13 cellular contexts compared by ENCODE assay signal in genomic region chr19:35484637-35485036, GRCh38. TPM values are rescaled to one million over a fixed set of nuclear protein-coding genes. Genes with fewer than 3 reads are reported as not detected.
DNase-seq lines count a peak whose midpoint lies in the region; ATAC-seq and TF ChIP-seq lines count a peak whose summit lies in the region.
"Had no signal": no experiment of that assay in that cellular context is flagged by ENCODE, and none has a peak within 500 bp of the region (broad histone marks: within the 10 kb centered on the region; RNA-seq: fewer than 3 reads in every experiment).

No MANE protein-coding gene starts in this region.

- DNase-seq in stimulated activated CD4-positive, alpha-beta T cell treated with anti-CD3 and anti-CD28 coated beads, Interleukin-15, amount 100 ng/mL, for 24 hours: peak; percentile 16
- DNase-seq in stimulated activated CD4-positive, alpha-beta T cell treated with anti-CD3 and anti-CD28 coated beads, Interleukin-4, amount 100 ng/mL, for 4 hours: no peak
- DNase-seq in colonic mucosa: no peak
- no peak for DNase-seq in hepatocyte (ENCODE audit: low spot score)
- DNase-seq in natural killer cell: no peak
- DNase-seq: activated gamma-delta T cell treated with Interleukin-2 at 50 U/mL for 16 hours, NCI-H446, right cardiac atrium, upper lobe of left lung had no signal

- H3K9me3 ChIP-seq in colonic mucosa (no peaks in the 10 kb centered on the region), hepatocyte (ENCODE audit: low read depth) (no peaks in the 10 kb centered on the region)
- H3K9me3 ChIP-seq: upper lobe of left lung had no signal

- no peaks in the 10 kb centered on the region for H3K9me3 Mint-ChIP-seq in stimulated activated memory B cell treated with anti-CD40 and anti-IgM and Interleukin-4, amounts not matched to agents 10 μg/mL and 1 μg/mL and 100 μg/mL, for 72 hours
- H3K9me3 Mint-ChIP-seq in natural killer cell: no peaks in the 10 kb centered on the region

- H3K4me1 ChIP-seq in colonic mucosa (no peaks in the 10 kb centered on the region), hepatocyte (ENCODE audit: insufficient read depth) (no peaks in the 10 kb centered on the region)

- H3K27me3 Mint-ChIP-seq in stimulated activated memory B cell treated with anti-CD40 and anti-IgM and Interleukin-4, amounts not matched to agents 10 μg/mL and 1 μg/mL and 100 μg/mL, for 72 hours: peaks cover under 1% of the 10 kb centered on the region
- peaks cover 6 to 15% of the 10 kb centered on the region in 2 donors for H3K27me3 Mint-ChIP-seq in natural killer cell (ENCODE audit: low read depth in 2 of 2)

- H3K4me3 Mint-ChIP-seq in stimulated activated memory B cell treated with anti-CD40 and anti-IgM and Interleukin-4, amounts not matched to agents 10 μg/mL and 1 μg/mL and 100 μg/mL, for 72 hours: peak overlapping the region; percentile 28
- no peak overlapping the region for H3K4me3 Mint-ChIP-seq in natural killer cell

- H2AFZ ChIP-seq in hepatocyte: no peak overlapping the region

- intact Hi-C loops in colonic mucosa (cut with DNase I) (no loop called here), natural killer cell (cut with micrococcal nuclease) (no loop called here)

- TF ChIP-seq CTCF in colonic mucosa (IDR thresholded peaks at IDR 0.05): no peak
- TF ChIP-seq CTCF in hepatocyte (IDR thresholded peaks at IDR 0.05; ENCODE audit: poor library complexity): no peak
- TF ChIP-seq CTCF in natural killer cell (IDR thresholded peaks at IDR 0.05): no peak

- no peak overlapping the region for H3K4me3 ChIP-seq in colonic mucosa
- H3K4me3 ChIP-seq in hepatocyte: no peak overlapping the region
- H3K4me3 ChIP-seq: upper lobe of left lung had no signal

- H3K27me3 ChIP-seq in colonic mucosa (no peaks in the 10 kb centered on the region), hepatocyte (no peaks in the 10 kb centered on the region)
- H3K27me3 ChIP-seq: upper lobe of left lung had no signal

- no peaks in the 10 kb centered on the region for H3K9me2 ChIP-seq in hepatocyte (replicated peaks; ENCODE audit: insufficient read depth)

- no peak overlapping the region for H3K9ac ChIP-seq in colonic mucosa (ENCODE audit: low read depth in 2 of 2, low read length in 2 of 2)

- H4K20me1 ChIP-seq in hepatocyte (ENCODE audit: insufficient read depth, poor library complexity, severe bottlenecking): no peaks in the 10 kb centered on the region

- peaks cover 14% of the 10 kb centered on the region for H3K4me1 Mint-ChIP-seq in stimulated activated memory B cell treated with anti-CD40 and anti-IgM and Interleukin-4, amounts not matched to agents 10 μg/mL and 1 μg/mL and 100 μg/mL, for 72 hours
- H3K4me1 Mint-ChIP-seq in natural killer cell: no peaks in the 10 kb centered on the region

- H3K27ac ChIP-seq in colonic mucosa: no peak overlapping the region
- no peak overlapping the region for H3K27ac ChIP-seq in hepatocyte
- H3K27ac ChIP-seq: upper lobe of left lung had no signal

- H3K36me3 ChIP-seq in colonic mucosa: no peaks in the 10 kb centered on the region
- no peaks in the 10 kb centered on the region for H3K36me3 ChIP-seq in hepatocyte (replicated peaks; ENCODE audit: insufficient read depth, low read depth)
- H3K36me3 ChIP-seq: upper lobe of left lung had no signal

- H3K27ac Mint-ChIP-seq in stimulated activated memory B cell treated with anti-CD40 and anti-IgM and Interleukin-4, amounts not matched to agents 10 μg/mL and 1 μg/mL and 100 μg/mL, for 72 hours: peak overlapping the region; percentile 68
- no peak overlapping the region for H3K27ac Mint-ChIP-seq in natural killer cell

- no peaks in the 10 kb centered on the region for H3K79me2 ChIP-seq in hepatocyte

- peak; percentile 64 for ATAC-seq in GM21381 (IDR thresholded peaks at IDR 0.05; ENCODE audit: unreplicated experiment)
- ATAC-seq in HG03196 (IDR thresholded peaks at IDR 0.05; ENCODE audit: unreplicated experiment): peak; percentile 84
- ATAC-seq in stimulated activated memory B cell treated with anti-CD40 and anti-IgM and Interleukin-4, amounts not matched to agents 10 μg/mL and 1 μg/mL and 100 μg/mL, for 72 hours: peak; percentile 97
- no peak for ATAC-seq in natural killer cell

- 67% methylated on average over 6 of the region's 6 CpGs for WGBS in hepatocyte (ENCODE audit: low lambda C conversion rate, missing lambda C conversion rate)

- H3K36me3 Mint-ChIP-seq in stimulated activated memory B cell treated with anti-CD40 and anti-IgM and Interleukin-4, amounts not matched to agents 10 μg/mL and 1 μg/mL and 100 μg/mL, for 72 hours: no peaks in the 10 kb centered on the region
- H3K36me3 Mint-ChIP-seq in natural killer cell: no peaks in the 10 kb centered on the region

- H3K4me2 ChIP-seq in hepatocyte: no peak overlapping the region

RNA-seq across cellular contexts. Expression of gene KRTDAP, which starts 5.6 kb away (rescaled TPM):
- total RNA-seq in colonic mucosa: not detected
- 1.6 and 2.7 TPM in 2 replicates for total RNA-seq in hepatocyte
- 0.97 and 1.6 TPM in 2 replicates for polyA plus RNA-seq in hepatocyte
- not detected for total RNA-seq in natural killer cell
- total RNA-seq: right cardiac atrium had no signal

RNA-seq across cellular contexts. Expression of gene DMKN, which starts 28.8 kb away (rescaled TPM):
- 10 to 100 TPM; 12.8 to 14.6 TPM for total RNA-seq in colonic mucosa
- total RNA-seq in hepatocyte: 57.0 and 64.1 TPM in 2 replicates
- polyA plus RNA-seq in hepatocyte: 99.5 and 111 TPM in 2 replicates
- 10 to 100 TPM; 10.7 to 15.3 (median 11.3) TPM for total RNA-seq in natural killer cell

RNA-seq across cellular contexts. Expression of gene FFAR2, which starts 36.6 kb away (rescaled TPM):
- under 1 TPM; 0.22 to 0.82 TPM for total RNA-seq in colonic mucosa
- total RNA-seq in hepatocyte: 0.16 and 0.20 TPM in 2 replicates
- polyA plus RNA-seq in hepatocyte: 0.64 TPM in 1 of 2 replicates, not detected in the other
- total RNA-seq in natural killer cell: 1 to 10 TPM in 2 of 3 donors, under 1 TPM in 1; 0.70 to 8.6 (median 1.6) TPM

RNA-seq across cellular contexts. Expression of gene SBSN, which starts 43.5 kb away (rescaled TPM):
- total RNA-seq in colonic mucosa: not detected
- total RNA-seq in hepatocyte: 0.40 TPM in 1 of 2 replicates, not detected in the other
- polyA plus RNA-seq in hepatocyte: 0.19 and 0.66 TPM in 2 replicates
- not detected for total RNA-seq in natural killer cell
- total RNA-seq: right cardiac atrium, upper lobe of left lung had no signal
- polyA plus RNA-seq: right cardiac atrium had no signal

RNA-seq across cellular contexts. Expression of gene GAPDHS, which starts 48.6 kb away (rescaled TPM):
- not detected for total RNA-seq in colonic mucosa
- not detected in 2 replicates for total RNA-seq in hepatocyte
- not detected in 2 replicates for polyA plus RNA-seq in hepatocyte
- total RNA-seq in natural killer cell: not detected
- total RNA-seq: right cardiac atrium, upper lobe of left lung had no signal
- polyA plus RNA-seq: esophagus, right cardiac atrium had no signal

Comparison
In these comparisons a context has a peak if more than half of its experiments do, and no peak if none do; other contexts are left out.
1. ATAC-seq: peak in GM21381 (single experiment), HG03196 (single experiment) and stimulated activated memory B cell treated with anti-CD40 and anti-IgM and Interleukin-4, amounts not matched to agents 10 μg/mL and 1 μg/mL and 100 μg/mL, for 72 hours (single experiment); none in natural killer cell (0 of 3).